20 cellular contexts compared by ENCODE assay signal in the genomic region with DNA sequence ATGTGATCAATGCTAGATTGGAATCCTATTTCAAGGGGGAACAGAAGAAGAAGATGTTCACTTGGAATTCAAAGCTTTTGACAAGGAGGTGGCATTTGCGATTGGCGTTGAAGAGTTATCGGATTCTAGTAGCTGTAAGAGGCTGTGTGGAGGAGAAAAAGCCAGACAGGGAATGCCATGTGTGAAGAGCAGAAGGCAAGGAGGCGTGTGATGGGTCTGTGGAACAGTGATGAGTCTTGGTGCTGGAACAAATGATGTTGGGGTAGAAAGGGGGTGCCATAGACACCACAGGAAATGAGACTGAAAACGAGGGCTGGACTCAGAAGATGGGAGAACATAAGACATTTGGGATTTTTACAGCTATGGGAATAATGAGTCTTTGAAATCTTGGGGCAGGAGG. TPM values are rescaled to one million over a fixed set of nuclear protein-coding genes. Genes with fewer than 3 reads are reported as not detected.
"Had no signal": no experiment of that assay in that cellular context is flagged by ENCODE, and none has a peak within 500 bp of the region (broad histone marks: within the 10 kb centered on the region; RNA-seq: fewer than 3 reads in every experiment).

No MANE protein-coding gene starts in this region.

- H3K9me3 ChIP-seq: SK-N-SH had no signal

- DNase-seq: KBM-7, MV-4-11, NCI-H1092, NCI-H1105 treated with DMSO at 0.1 percent for 48 hours, NCI-H1417 treated with DMSO at 0.1 percent for 48 hours, NCI-H146, NCI-H1694 treated with DMSO at 0.1 percent for 48 hours, NCI-H1930, NCI-H2081, NCI-H2107, NCI-H2227 treated with DMSO at 0.1 percent for 48 hours, NCI-H524, NCI-H526 treated with DMSO at 0.1 percent for 48 hours, NCI-H774, RPMI8226, SHP77, SK-N-SH, T-helper 1 cell had no signal

- H3K27ac ChIP-seq: HL-60 had no signal

- H3K9ac ChIP-seq: SK-N-SH had no signal

- H3K4me2 ChIP-seq: SK-N-SH had no signal

RNA-seq across cellular contexts. Expression of a gene that starts 30.5 kb away (rescaled TPM):
- total RNA-seq: M059J had no signal
- polyA plus RNA-seq: SK-N-SH had no signal
